12 cellular contexts compared by ENCODE assay signal in the genomic region with DNA sequence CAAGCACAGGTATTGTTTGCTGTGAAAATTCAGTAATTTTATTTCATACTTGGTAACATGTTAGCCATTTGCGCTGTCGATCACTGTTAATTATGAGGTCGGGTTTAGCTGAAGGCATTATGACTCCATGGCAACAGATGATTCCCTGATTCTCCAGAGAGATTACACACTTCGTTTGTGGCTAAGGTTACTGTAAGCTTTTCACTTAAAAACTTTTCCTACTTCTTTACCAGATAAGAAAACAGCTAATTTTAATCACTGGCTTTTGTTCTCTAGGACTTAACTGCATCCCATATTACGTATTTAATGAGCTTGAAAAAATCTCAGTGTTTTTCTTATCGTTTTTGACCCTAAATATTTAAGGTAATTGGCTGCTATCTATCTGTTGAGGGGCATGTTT. TPM values are rescaled to one million over a fixed set of nuclear protein-coding genes. Genes with fewer than 3 reads are reported as not detected.
DNase-seq lines count a peak whose midpoint lies in the region; ATAC-seq, FAIRE-seq and TF ChIP-seq lines count a peak whose summit lies in the region.
"Had no signal": no experiment of that assay in that cellular context is flagged by ENCODE, and none has a peak within 500 bp of the region (broad histone marks: within the 10 kb centered on the region; RNA-seq: fewer than 3 reads in every experiment).

No MANE protein-coding gene starts in this region.

- no peaks in the 10 kb centered on the region for H3K27me3 Mint-ChIP-seq in stimulated activated naive CD8-positive, alpha-beta T cell treated with anti-CD3 and anti-CD28 coated beads, Interleukin-15, amount 100 ng/mL, for 72 hours
- H3K27me3 Mint-ChIP-seq: activated CD8-positive, alpha-beta memory T cell treated with anti-CD3 and anti-CD28 coated beads, Interleukin-2, amount 10 ng/mL, durations not matched to agents 7 days and 5 days had no signal

- H3K36me3 ChIP-seq in ACC112 (ENCODE audit: insufficient read depth, low read length), result 0 out of 2 replicates have a peak, but pooled peaks cover 2% of the 10 kb centered on the region
- H3K36me3 ChIP-seq: Peyer's patch had no signal

- ATAC-seq in foreskin keratinocyte (peak; percentile 40), GM19351 (IDR thresholded peaks at IDR 0.05; ENCODE audit: unreplicated experiment) (no peak)
- no peak for ATAC-seq in stimulated activated naive CD8-positive, alpha-beta T cell treated with anti-CD3 and anti-CD28 coated beads, Interleukin-15, amount 100 ng/mL, for 72 hours
- ATAC-seq: activated CD8-positive, alpha-beta memory T cell treated with anti-CD3 and anti-CD28 coated beads, Interleukin-2, amount 10 ng/mL, durations not matched to agents 7 days and 5 days had no signal

- no peak for TF ChIP-seq CTCF in HFF-Myc (IDR thresholded peaks at IDR 0.05; ENCODE audit: low read depth, low read length, missing control alignments)
- TF ChIP-seq CTCF in foreskin keratinocyte (conservative IDR thresholded peaks at IDR 0.05), result no peak

- no peak overlapping the region for H3K4me3 Mint-ChIP-seq in stimulated activated naive CD8-positive, alpha-beta T cell treated with anti-CD3 and anti-CD28 coated beads, Interleukin-15, amount 100 ng/mL, for 72 hours
- H3K4me3 Mint-ChIP-seq: activated CD8-positive, alpha-beta memory T cell treated with anti-CD3 and anti-CD28 coated beads, Interleukin-2, amount 10 ng/mL, durations not matched to agents 7 days and 5 days had no signal

- peaks cover 78% of the 10 kb centered on the region for H3K79me2 ChIP-seq in ACC112 (ENCODE audit: control insufficient read depth, insufficient read depth, low read length, unreplicated experiment)

- peaks cover 28% of the 10 kb centered on the region for H3K4me1 Mint-ChIP-seq in stimulated activated naive CD8-positive, alpha-beta T cell treated with anti-CD3 and anti-CD28 coated beads, Interleukin-15, amount 100 ng/mL, for 72 hours

- H3K4me1 ChIP-seq in ACC112 (ENCODE audit: control insufficient read depth, insufficient read depth, low read length, unreplicated experiment), result peaks cover 56% of the 10 kb centered on the region
- H3K4me1 ChIP-seq in foreskin keratinocyte, result peaks cover 34% of the 10 kb centered on the region

- H3K27ac ChIP-seq in ACC112 (ENCODE audit: low read depth, low read length), result no peak overlapping the region
- peak overlapping the region; percentile 28 for H3K27ac ChIP-seq in foreskin keratinocyte
- H3K27ac ChIP-seq: Peyer's patch had no signal

- DNase-seq in HFF-Myc (ENCODE audit: extremely low read depth, low read depth), result no peak
- DNase-seq in RCC 7860 (ENCODE audit: low spot score), result peak; percentile 52
- DNase-seq in foreskin keratinocyte, result peak in 1 of 2 donors; percentile 58
- DNase-seq in stimulated activated naive CD8-positive, alpha-beta T cell treated with anti-CD3 and anti-CD28 coated beads, Interleukin-15, amount 100 ng/mL, for 72 hours, result no peak
- no peak for DNase-seq in Kasumi-1 (lab: John Stamatoyannopoulos, UW)
- no peak for DNase-seq in GOT3 (lab: John Stamatoyannopoulos, UW)
- DNase-seq: activated CD8-positive, alpha-beta memory T cell treated with anti-CD3 and anti-CD28 coated beads, Interleukin-2, amount 10 ng/mL, durations not matched to agents 7 days and 5 days; AML-193; foreskin melanocyte; Peyer's patch had no signal

- H3K9me3 Mint-ChIP-seq in stimulated activated naive CD8-positive, alpha-beta T cell treated with anti-CD3 and anti-CD28 coated beads, Interleukin-15, amount 100 ng/mL, for 72 hours, result no peaks in the 10 kb centered on the region

- H2AFZ ChIP-seq in ACC112 (ENCODE audit: low read length, unreplicated experiment), result peak overlapping the region; percentile 36

- peak; percentile 49 for FAIRE-seq in RCC 7860 (lab: Jason Lieb, UNC)

- H3K4me3 ChIP-seq in ACC112 (ENCODE audit: low read depth, low read length) (peak overlapping the region; percentile 97), HFF-Myc (replicated peaks; ENCODE audit: low read depth, low read length) (peak overlapping the region; percentile 61; the same call in 1 of the 2 replicates)
- H3K4me3 ChIP-seq: Peyer's patch had no signal

- H3K27me3 ChIP-seq in ACC112 (ENCODE audit: insufficient read depth, low read length), result no peaks in the 10 kb centered on the region
- no peaks in the 10 kb centered on the region for H3K27me3 ChIP-seq in foreskin keratinocyte
- H3K27me3 ChIP-seq: Peyer's patch had no signal

- no peak overlapping the region for H3K27ac Mint-ChIP-seq in stimulated activated naive CD8-positive, alpha-beta T cell treated with anti-CD3 and anti-CD28 coated beads, Interleukin-15, amount 100 ng/mL, for 72 hours
- H3K27ac Mint-ChIP-seq: activated CD8-positive, alpha-beta memory T cell treated with anti-CD3 and anti-CD28 coated beads, Interleukin-2, amount 10 ng/mL, durations not matched to agents 7 days and 5 days had no signal

RNA-seq across cellular contexts. Expression of a gene that starts 2.1 kb away (rescaled TPM):
- total RNA-seq in foreskin keratinocyte, result 21.8 and 25.0 TPM in 2 replicates
- polyA plus RNA-seq in foreskin keratinocyte, result 3.9 and 6.0 TPM in 2 replicates

RNA-seq across cellular contexts. Expression of a gene that starts 2.2 kb away (rescaled TPM):
- total RNA-seq in foreskin keratinocyte, result 20.0 and 21.8 TPM in 2 replicates
- 19.1 and 20.0 TPM in 2 replicates for polyA plus RNA-seq in foreskin keratinocyte
